Comparison of ENCODE assay signal across 8 cellular contexts in the genomic region with DNA sequence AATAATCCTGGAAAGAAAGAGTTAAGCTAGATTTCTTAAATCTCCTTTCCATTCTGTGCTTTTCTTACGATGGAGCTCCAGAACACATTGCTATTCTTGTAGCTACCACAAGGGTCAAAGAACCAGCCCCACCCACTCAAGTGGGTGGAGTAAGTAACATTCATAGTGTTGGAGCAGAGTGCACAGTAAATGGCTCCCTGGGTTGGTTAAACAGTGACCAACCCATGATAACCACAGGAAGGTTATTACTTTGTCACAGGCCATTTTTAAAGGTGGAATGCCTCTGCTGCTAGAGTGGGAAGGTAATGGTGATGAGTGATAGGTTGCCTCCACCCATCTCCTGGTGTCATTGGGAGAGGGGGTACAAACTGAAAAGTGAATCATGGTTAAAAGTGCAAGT. TPM values are rescaled to one million over a fixed set of nuclear protein-coding genes. Genes with fewer than 3 reads are reported as not detected.
A peak's percentile ranks its signal among the peaks of the same experiment; 100 is the strongest.
DNase-seq lines count a peak whose midpoint lies in the region; ATAC-seq and TF ChIP-seq lines count a peak whose summit lies in the region.

No MANE protein-coding gene starts in this region.

- H3K27ac ChIP-seq in suprapubic skin: no peak overlapping the region

- peak in 1 of 2 donors; percentile 12 for TF ChIP-seq CTCF in suprapubic skin (IDR thresholded peaks at IDR 0.05)

- peak; percentile 66 for ATAC-seq in HG02642 (IDR thresholded peaks at IDR 0.05; ENCODE audit: poor library complexity, unreplicated experiment)
- peak; percentile 90 for ATAC-seq in stimulated activated effector memory CD8-positive, alpha-beta T cell treated with anti-CD3 and anti-CD28 coated beads, Interleukin-12 subunit alpha, Interleukin-12 subunit beta, amount 100 ng/mL, for 72 hours

- no peaks in the 10 kb centered on the region for H3K9me3 ChIP-seq in suprapubic skin

- peaks cover 31% of the 10 kb centered on the region for H3K4me1 ChIP-seq in suprapubic skin

- peak overlapping the region; percentile 56 for H3K4me3 Mint-ChIP-seq in activated T-cell treated with anti-CD3 and anti-CD28 coated beads, Interleukin-2, amount 50 U/mL, for 24 hours
- peak overlapping the region; percentile 48 for H3K4me3 Mint-ChIP-seq in stimulated activated effector memory CD8-positive, alpha-beta T cell treated with anti-CD3 and anti-CD28 coated beads, Interleukin-12 subunit alpha, Interleukin-12 subunit beta, amount 100 ng/mL, for 72 hours

- TF ChIP-seq POLR2A in erythroblast (IDR thresholded peaks at IDR 0.05; ENCODE audit: low read length) (no peak), suprapubic skin (IDR thresholded peaks at IDR 0.05) (no peak)

- no peak for TF ChIP-seq EP300 in suprapubic skin (IDR thresholded peaks at IDR 0.05)

- H3K27me3 Mint-ChIP-seq in activated T-cell treated with anti-CD3 and anti-CD28 coated beads, Interleukin-2, amount 50 U/mL, for 24 hours: no peaks in the 10 kb centered on the region

- peak overlapping the region; percentile 92 for H3K27ac Mint-ChIP-seq in activated T-cell treated with anti-CD3 and anti-CD28 coated beads, Interleukin-2, amount 50 U/mL, for 24 hours
- H3K27ac Mint-ChIP-seq in stimulated activated effector memory CD8-positive, alpha-beta T cell treated with anti-CD3 and anti-CD28 coated beads, Interleukin-12 subunit alpha, Interleukin-12 subunit beta, amount 100 ng/mL, for 72 hours: peak overlapping the region; percentile 52

- H3K4me1 Mint-ChIP-seq in activated T-cell treated with anti-CD3 and anti-CD28 coated beads, Interleukin-2, amount 50 U/mL, for 24 hours (ENCODE audit: low read depth): peaks cover 73% of the 10 kb centered on the region
- peaks cover 63% of the 10 kb centered on the region for H3K4me1 Mint-ChIP-seq in stimulated activated effector memory CD8-positive, alpha-beta T cell treated with anti-CD3 and anti-CD28 coated beads, Interleukin-12 subunit alpha, Interleukin-12 subunit beta, amount 100 ng/mL, for 72 hours

- H3K4me3 ChIP-seq in suprapubic skin: no peak overlapping the region

- H3K36me3 Mint-ChIP-seq in activated T-cell treated with anti-CD3 and anti-CD28 coated beads, Interleukin-2, amount 50 U/mL, for 24 hours (ENCODE audit: low read depth): peaks cover 95% of the 10 kb centered on the region
- peaks cover 100% of the 10 kb centered on the region for H3K36me3 Mint-ChIP-seq in stimulated activated effector memory CD8-positive, alpha-beta T cell treated with anti-CD3 and anti-CD28 coated beads, Interleukin-12 subunit alpha, Interleukin-12 subunit beta, amount 100 ng/mL, for 72 hours

- WGBS in suprapubic skin: 7% methylated on average over 1 of the region's 1 CpG

- peaks cover 89% of the 10 kb centered on the region for H3K36me3 ChIP-seq in suprapubic skin

- H3K27me3 ChIP-seq in suprapubic skin: no peaks in the 10 kb centered on the region

- no peaks in the 10 kb centered on the region for H3K9me3 Mint-ChIP-seq in activated T-cell treated with anti-CD3 and anti-CD28 coated beads, Interleukin-2, amount 50 U/mL, for 24 hours
- no peaks in the 10 kb centered on the region for H3K9me3 Mint-ChIP-seq in stimulated activated effector memory CD8-positive, alpha-beta T cell treated with anti-CD3 and anti-CD28 coated beads, Interleukin-12 subunit alpha, Interleukin-12 subunit beta, amount 100 ng/mL, for 72 hours

- no peak for DNase-seq in activated T-cell treated with anti-CD3 and anti-CD28 coated beads, Interleukin-2, amount 50 U/mL, for 24 hours
- no peak for DNase-seq in activated T-cell treated with anti-CD3 and anti-CD28 coated beads, Interleukin-2, amount 50 U/mL, for 1 hour
- DNase-seq in RKO (ENCODE audit: low spot score) (peak; percentile 74), erythroblast (lab: John Stamatoyannopoulos, UW) (peak; percentile 48 to 59), suprapubic skin (ENCODE audit: low spot score in 2 of 2) (no peak), NCI-H345 (lab: John Stamatoyannopoulos, UW) (no peak)
- peak; percentile 14 to 63 for DNase-seq in stimulated activated effector memory CD8-positive, alpha-beta T cell treated with anti-CD3 and anti-CD28 coated beads, Interleukin-12 subunit alpha, Interleukin-12 subunit beta, amount 100 ng/mL, for 72 hours (ENCODE audit: low spot score in 2 of 2)

RNA-seq across cellular contexts. Expression of gene ARPC2, which starts 13.9 kb away (rescaled TPM):
- 100 to 1,000 TPM; 267 to 384 (median 275) TPM for total RNA-seq in suprapubic skin

RNA-seq across cellular contexts. Expression of gene GPBAR1, which starts 29.9 kb away (rescaled TPM):
- total RNA-seq in suprapubic skin: 1 to 10 TPM in 2 of 4 donors, under 1 TPM in 1, not detected in 1; 0.98 to 2.0 (median 1.6) TPM

RNA-seq across cellular contexts. Expression of gene AAMP, which starts 39.1 kb away (rescaled TPM):
- 100 to 1,000 TPM; 103 to 154 (median 144) TPM for total RNA-seq in suprapubic skin

RNA-seq across cellular contexts. Expression of gene PNKD, which starts 39.4 kb away (rescaled TPM):
- total RNA-seq in suprapubic skin: 10 to 100 TPM; 33.4 to 66.4 (median 49.4) TPM

Comparison
In these comparisons a context has a peak if more than half of its experiments do, and no peak if none do; other contexts are left out.
1. DNase-seq: peak in RKO (single experiment), erythroblast (2 of 2) and stimulated activated effector memory CD8-positive, alpha-beta T cell treated with anti-CD3 and anti-CD28 coated beads, Interleukin-12 subunit alpha, Interleukin-12 subunit beta, amount 100 ng/mL, for 72 hours (2 of 2); none in activated T-cell treated with anti-CD3 and anti-CD28 coated beads, Interleukin-2, amount 50 U/mL, for 24 hours (single experiment), activated T-cell treated with anti-CD3 and anti-CD28 coated beads, Interleukin-2, amount 50 U/mL, for 1 hour (single experiment), suprapubic skin (0 of 2) and NCI-H345 (single experiment).